Comparison of ENCODE assay signal across 18 cellular contexts in genomic region chr11:93668171-93668570, GRCh38. TPM values are rescaled to one million over a fixed set of nuclear protein-coding genes. Genes with fewer than 3 reads are reported as not detected.
DNase-seq lines count a peak whose midpoint lies in the region; ATAC-seq and TF ChIP-seq lines count a peak whose summit lies in the region.
"Had no signal": no experiment of that assay in that cellular context is flagged by ENCODE, and none has a peak within 500 bp of the region (broad histone marks: within the 10 kb centered on the region; RNA-seq: fewer than 3 reads in every experiment).

No MANE protein-coding gene starts in this region.

- POLR2A ChIA-PET in CD4-positive, alpha-beta memory T cell (lab: Charles Lee; ENCODE audit: partially characterized antibody), result no interaction called here

- H3K4me1 ChIP-seq in CD4-positive, alpha-beta memory T cell (ENCODE audit: insufficient read depth, low read length), result peaks cover 3% of the 10 kb centered on the region
- H3K4me1 ChIP-seq in mucosa of descending colon (ENCODE audit: low read depth), result no peaks in the 10 kb centered on the region

- H3K27ac ChIP-seq in CD4-positive, alpha-beta memory T cell (ENCODE audit: low read depth, low read length), result no peak overlapping the region
- H3K27ac ChIP-seq: coronary artery, epithelial cell of prostate, pancreas, stomach, VCaP had no signal

- no peaks in the 10 kb centered on the region for H3K27me3 ChIP-seq in CD4-positive, alpha-beta memory T cell (ENCODE audit: insufficient read depth, low read length)
- H3K27me3 ChIP-seq: pancreas, stomach had no signal

- ATAC-seq in GM18511 (IDR thresholded peaks at IDR 0.05; ENCODE audit: unreplicated experiment) (peak; percentile 54), mucosa of descending colon (no peak)
- ATAC-seq in central memory CD8-positive, alpha-beta T cell (replicated peaks; ENCODE audit: extremely low read depth, poor library complexity, severe bottlenecking), result no peak
- ATAC-seq: left cardiac atrium, pancreas, PC-3 had no signal

- no peaks in the 10 kb centered on the region for H3K27me3 Mint-ChIP-seq in CD4-positive, alpha-beta memory T cell
- H3K27me3 Mint-ChIP-seq in central memory CD8-positive, alpha-beta T cell, result no peaks in the 10 kb centered on the region

- H3K9me3 ChIP-seq in CD4-positive, alpha-beta memory T cell (ENCODE audit: control insufficient read depth in 1 of 2, low read length in 2 of 2), result no peaks in the 10 kb centered on the region
- no peaks in the 10 kb centered on the region for H3K9me3 ChIP-seq in mucosa of descending colon
- H3K9me3 ChIP-seq: pancreas, stomach had no signal

- H3K27ac Mint-ChIP-seq in CD4-positive, alpha-beta memory T cell, result peak overlapping the region in 5 of 7 donors; percentile 5 to 34 (median 10)
- H3K27ac Mint-ChIP-seq in central memory CD8-positive, alpha-beta T cell (ENCODE audit: low read depth), result peak overlapping the region; percentile 73

- DNase-seq in CD4-positive, alpha-beta memory T cell, result no peak
- peak; percentile 40 for DNase-seq in LHCN-M2 (ENCODE audit: low read depth)
- no peak for DNase-seq in central memory CD8-positive, alpha-beta T cell (ENCODE audit: low spot score in 2 of 2)
- no peak for DNase-seq in mucosa of descending colon
- no peak for DNase-seq in NCI-H146 (lab: John Stamatoyannopoulos, UW)
- no peak for DNase-seq in NCI-H748 treated with DMSO at 0.1 percent for 48 hours (lab: John Stamatoyannopoulos, UW)
- DNase-seq in COLO668 (lab: John Stamatoyannopoulos, UW; ENCODE audit: unreplicated experiment), result no peak
- DNase-seq: amniotic stem cell, left cardiac atrium, NCI-H1930, NCI-H524, pancreas, PC-3, stomach had no signal

- H3K4me3 ChIP-seq in CD4-positive, alpha-beta memory T cell (ENCODE audit: low read length in 2 of 2), result no peak overlapping the region
- no peak overlapping the region for H3K4me3 ChIP-seq in mucosa of descending colon
- H3K4me3 ChIP-seq: coronary artery, pancreas, stomach had no signal

- intact Hi-C loops in CD4-positive, alpha-beta memory T cell (cut with micrococcal nuclease), result no loop called here
- intact Hi-C loops in mucosa of descending colon (cut with DNase I, micrococcal nuclease), result no loop called here

- peaks cover 27% of the 10 kb centered on the region for H3K36me3 ChIP-seq in CD4-positive, alpha-beta memory T cell (ENCODE audit: insufficient read depth, low read length)
- no peaks in the 10 kb centered on the region for H3K36me3 ChIP-seq in mucosa of descending colon (ENCODE audit: low read depth)

- no peak overlapping the region for H3K4me3 Mint-ChIP-seq in CD4-positive, alpha-beta memory T cell
- H3K4me3 Mint-ChIP-seq in central memory CD8-positive, alpha-beta T cell, result no peak overlapping the region

- H3K9me3 Mint-ChIP-seq in CD4-positive, alpha-beta memory T cell, result no peaks in the 10 kb centered on the region
- H3K9me3 Mint-ChIP-seq in central memory CD8-positive, alpha-beta T cell, result no peaks in the 10 kb centered on the region

- no peak for TF ChIP-seq CTCF in mucosa of descending colon (IDR thresholded peaks at IDR 0.05)

- CTCF ChIA-PET in CD4-positive, alpha-beta memory T cell (lab: Charles Lee; ENCODE audit: partially characterized antibody), result interaction anchor here (1.2 kb wide), 1 partner anchor 20 kb away, joined by 5 read pairs; no protein-coding TSS in a partner anchor

- peaks cover 28 to 49% of the 10 kb centered on the region in 2 donors for H3K36me3 Mint-ChIP-seq in CD4-positive, alpha-beta memory T cell
- peaks cover 30% of the 10 kb centered on the region for H3K36me3 Mint-ChIP-seq in central memory CD8-positive, alpha-beta T cell (ENCODE audit: insufficient read depth)

- peaks cover 8 to 16% (median 10%) of the 10 kb centered on the region in 4 donors for H3K4me1 Mint-ChIP-seq in CD4-positive, alpha-beta memory T cell
- H3K4me1 Mint-ChIP-seq in central memory CD8-positive, alpha-beta T cell, result peaks cover 8% of the 10 kb centered on the region

RNA-seq across cellular contexts. Expression of gene CEP295, which starts 6.7 kb away (rescaled TPM):
- 10 to 100 TPM; 15.4 to 16.7 TPM for total RNA-seq in CD4-positive, alpha-beta memory T cell
- 1 to 10 TPM in 1 of 2 donors, under 1 TPM in 1; 0.43 to 2.0 TPM for polyA plus RNA-seq in CD4-positive, alpha-beta memory T cell
- total RNA-seq in LHCN-M2 (2014; rRNA removed), result 28.5 and 30.7 TPM in 2 replicates
- 2.5 TPM for polyA plus RNA-seq in LHCN-M2 (2012)
- 10 to 100 TPM in 2 of 3 donors, 1 to 10 TPM in 1; 9.5 to 11.4 (median 10.2) TPM for total RNA-seq in mucosa of descending colon
